Comparison of ENCODE assay signal across 12 cellular contexts in the genomic region with DNA sequence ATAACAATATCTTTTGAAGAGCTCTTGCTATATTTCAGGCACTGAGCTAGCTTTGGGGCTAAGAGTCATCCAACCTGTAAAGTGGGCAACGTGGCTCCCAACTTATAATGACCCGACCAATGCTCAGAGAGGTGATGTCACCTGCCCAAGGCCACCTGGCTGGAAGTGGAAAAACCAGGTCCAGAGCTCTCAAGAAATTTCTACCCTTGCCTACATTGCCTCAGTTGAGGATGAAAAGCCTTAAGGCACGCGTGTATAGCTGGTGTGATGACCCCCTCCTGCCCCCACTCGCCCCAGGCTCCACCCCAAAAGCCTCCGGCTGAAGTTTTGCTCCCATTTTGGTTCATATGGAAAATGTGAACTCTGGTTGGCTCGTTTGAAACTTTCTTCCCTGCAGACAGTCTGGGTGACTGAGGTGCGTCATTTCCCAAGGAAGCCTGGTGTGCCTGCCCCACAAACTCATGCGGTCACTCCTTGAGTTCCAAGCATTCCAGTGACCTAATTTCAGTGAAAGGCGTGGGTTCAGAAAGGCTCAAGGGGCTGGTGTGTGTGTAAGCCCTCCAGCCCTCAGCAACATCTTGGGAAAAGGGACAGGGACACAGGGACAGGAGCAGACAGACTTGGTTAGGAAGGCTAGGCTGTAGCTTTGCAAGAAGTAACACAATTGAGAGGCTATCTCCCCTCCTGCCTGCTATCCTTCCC. TPM values are rescaled to one million over a fixed set of nuclear protein-coding genes. Genes with fewer than 3 reads are reported as not detected.
DNase-seq lines count a peak whose midpoint lies in the region; ATAC-seq, FAIRE-seq and TF ChIP-seq lines count a peak whose summit lies in the region.
"Had no signal": no experiment of that assay in that cellular context is flagged by ENCODE, and none has a peak within 500 bp of the region (broad histone marks: within the 10 kb centered on the region; RNA-seq: fewer than 3 reads in every experiment).

No MANE protein-coding gene starts in this region.

- H3K4me3 ChIP-seq in MG63 = no peak overlapping the region
- H3K4me3 ChIP-seq in mesenchymal stem cell (ENCODE audit: insufficient read depth in 1 of 2, low read depth in 1 of 2, low read length in 2 of 2) = no peak overlapping the region
- H3K4me3 ChIP-seq: GM12878 had no signal

- peak overlapping the region; percentile 100 for H3K27ac ChIP-seq in mesenchymal stem cell (ENCODE audit: low read length, poor library complexity, severe bottlenecking)

- H2BK15ac ChIP-seq in mesenchymal stem cell (ENCODE audit: low read depth, poor library complexity, severe bottlenecking) = peak overlapping the region; percentile 75

- DNase-seq in AG09319 (ENCODE audit: extremely low read depth, low read depth) (peak; percentile 54), MG63 (peak; percentile 77), chondrocyte (ENCODE audit: low spot score) (no peak), mesenchymal stem cell (peak; percentile 99), D721Med (ENCODE audit: insufficient read length, low spot score) (no peak)
- DNase-seq: activated CD4-positive, CD25-positive, alpha-beta regulatory T cell had no signal

- no peak overlapping the region for H3K14ac ChIP-seq in mesenchymal stem cell (ENCODE audit: low read length in 2 of 2)

- H3K36me3 ChIP-seq in MG63 (no peaks in the 10 kb centered on the region), mesenchymal stem cell (ENCODE audit: control insufficient read depth in 1 of 2, insufficient read depth in 2 of 2, low read depth in 1 of 2, low read length in 2 of 2) (no peaks in the 10 kb centered on the region)

- WGBS in mesenchymal stem cell = 13% methylated on average over 8 of the region's 10 CpGs

- H2AK5ac ChIP-seq in mesenchymal stem cell (ENCODE audit: low read length, severe bottlenecking) = peak overlapping the region; percentile 99

- H3K9me3 Mint-ChIP-seq in chondrocyte (ENCODE audit: low read depth) = no peaks in the 10 kb centered on the region

- H2BK120ac ChIP-seq in mesenchymal stem cell (ENCODE audit: low read depth, low read length) = peak overlapping the region; percentile 64

- H3K23ac ChIP-seq in mesenchymal stem cell (ENCODE audit: low read length in 2 of 2) = no peak overlapping the region

- H3K27me3 Mint-ChIP-seq in chondrocyte (ENCODE audit: low read depth) = no peaks in the 10 kb centered on the region

- H3K4me1 ChIP-seq in mesenchymal stem cell (ENCODE audit: control insufficient read depth, insufficient read depth, low read depth, low read length) = peaks cover 23% of the 10 kb centered on the region

- H3K4me3 Mint-ChIP-seq in chondrocyte (ENCODE audit: unreplicated experiment) = no peak overlapping the region
- H3K4me3 Mint-ChIP-seq: activated naive CD8-positive, alpha-beta T cell; CD14-positive monocyte had no signal

- ATAC-seq in HG02571 (IDR thresholded peaks at IDR 0.05; ENCODE audit: unreplicated experiment) (no peak), GM19395 (IDR thresholded peaks at IDR 0.05; ENCODE audit: unreplicated experiment) (no peak), GM18511 (IDR thresholded peaks at IDR 0.05; ENCODE audit: unreplicated experiment) (no peak)
- ATAC-seq: GM12878 had no signal

- H2BK12ac ChIP-seq in mesenchymal stem cell (ENCODE audit: low read length in 2 of 2) = peak overlapping the region; percentile 73 to 76

- H2BK5ac ChIP-seq in mesenchymal stem cell (ENCODE audit: low read depth, low read length, poor library complexity, severe bottlenecking) = peak overlapping the region; percentile 96

- H3K18ac ChIP-seq in mesenchymal stem cell (ENCODE audit: low read depth in 1 of 2, low read length in 2 of 2) = peak overlapping the region; percentile 59 to 96

- peak overlapping the region; percentile 80 for H4K91ac ChIP-seq in mesenchymal stem cell (ENCODE audit: low read length)

- H3K79me1 ChIP-seq in mesenchymal stem cell (replicated peaks; ENCODE audit: low read length, poor library complexity, severe bottlenecking) = no peaks in the 10 kb centered on the region

- H2AFZ ChIP-seq in mesenchymal stem cell (ENCODE audit: low read depth, low read length) = no peak overlapping the region

- H4K8ac ChIP-seq in mesenchymal stem cell (ENCODE audit: low read length) = peak overlapping the region; percentile 85

- no peak for FAIRE-seq in D721Med (lab: Jason Lieb, UNC)
- FAIRE-seq: GM12878 had no signal

- H3K27me3 ChIP-seq in MG63 = no peaks in the 10 kb centered on the region
- peaks cover 0 to 8% of the 10 kb centered on the region in 2 experiments for H3K27me3 ChIP-seq in mesenchymal stem cell (ENCODE audit: control insufficient read depth in 1 of 2, insufficient read depth in 1 of 2, low read length in 2 of 2)

- no peaks in the 10 kb centered on the region for H3K36me3 Mint-ChIP-seq in chondrocyte (ENCODE audit: low read depth)
- H3K36me3 Mint-ChIP-seq: activated naive CD8-positive, alpha-beta T cell; CD14-positive monocyte had no signal

- H3K4me1 Mint-ChIP-seq in chondrocyte (ENCODE audit: low read depth) = peaks cover 63% of the 10 kb centered on the region
- H3K4me1 Mint-ChIP-seq: CD14-positive monocyte had no signal

- peak overlapping the region; percentile 67 for H3K9ac ChIP-seq in mesenchymal stem cell (ENCODE audit: low read length)

- H3K27ac Mint-ChIP-seq in chondrocyte (ENCODE audit: unreplicated experiment) = peak overlapping the region; percentile 100
- H3K27ac Mint-ChIP-seq: activated naive CD8-positive, alpha-beta T cell; CD14-positive monocyte had no signal

- peaks cover 2% of the 10 kb centered on the region; the same call in 1 of the 2 replicates for H3K9me3 ChIP-seq in MG63
- no peaks in the 10 kb centered on the region for H3K9me3 ChIP-seq in mesenchymal stem cell (ENCODE audit: control insufficient read depth, low read length)

- H3K4ac ChIP-seq in mesenchymal stem cell (ENCODE audit: low read depth in 1 of 2, low read length in 2 of 2) = peak overlapping the region in 1 of 2 experiments; percentile 34

- peak overlapping the region; percentile 6 for H3K4me2 ChIP-seq in mesenchymal stem cell (ENCODE audit: low read length, poor library complexity, severe bottlenecking)

- TF ChIP-seq CTCF in AG09319 (IDR thresholded peaks at IDR 0.05; ENCODE audit: low read depth, low read length) = no peak
- TF ChIP-seq CTCF in chondrocyte (IDR thresholded peaks at IDR 0.05) = no peak
- TF ChIP-seq CTCF in D721Med (IDR thresholded peaks at IDR 0.05; ENCODE audit: insufficient read depth, missing control alignments) = no peak

RNA-seq across cellular contexts. Expression of a gene that starts 20.5 kb away (rescaled TPM):
- total RNA-seq in MG63 (2014; rRNA removed; shearing (Covaris generic); ENCODE audit: low replicate concordance) = 0.20 TPM in 1 of 2 replicates, not detected in the other
- total RNA-seq in chondrocyte = 2.1 to 3.7 TPM (median 2.3 TPM) in 3 replicates
- 0.17 TPM for polyA plus RNA-seq in mesenchymal stem cell (2013, experiment 1 of 2)
- polyA plus RNA-seq in mesenchymal stem cell (2013, experiment 2 of 2) = 0.16 TPM
- total RNA-seq: GM12878 had no signal
- polyA plus RNA-seq: CD14-positive monocyte had no signal

RNA-seq across cellular contexts. Expression of a gene that starts 28.1 kb away (rescaled TPM):
- 17.1 and 18.2 TPM in 2 replicates for total RNA-seq in MG63 (2014; rRNA removed; shearing (Covaris generic); ENCODE audit: low replicate concordance)
- 55.5 to 67.7 TPM (median 58.0 TPM) in 3 replicates for total RNA-seq in chondrocyte
- polyA plus RNA-seq in mesenchymal stem cell (2013, experiment 1 of 2) = 39.1 TPM
- 38.8 TPM for polyA plus RNA-seq in mesenchymal stem cell (2013, experiment 2 of 2)

Comparison
In these comparisons a context has a peak if more than half of its experiments do, and no peak if none do; other contexts are left out.
1. DNase-seq: peak in AG09319 (single experiment), MG63 (single experiment) and mesenchymal stem cell (single experiment); none in chondrocyte (single experiment) and D721Med (single experiment).